Comparison of ENCODE assay signal across 8 cellular contexts in the genomic region with DNA sequence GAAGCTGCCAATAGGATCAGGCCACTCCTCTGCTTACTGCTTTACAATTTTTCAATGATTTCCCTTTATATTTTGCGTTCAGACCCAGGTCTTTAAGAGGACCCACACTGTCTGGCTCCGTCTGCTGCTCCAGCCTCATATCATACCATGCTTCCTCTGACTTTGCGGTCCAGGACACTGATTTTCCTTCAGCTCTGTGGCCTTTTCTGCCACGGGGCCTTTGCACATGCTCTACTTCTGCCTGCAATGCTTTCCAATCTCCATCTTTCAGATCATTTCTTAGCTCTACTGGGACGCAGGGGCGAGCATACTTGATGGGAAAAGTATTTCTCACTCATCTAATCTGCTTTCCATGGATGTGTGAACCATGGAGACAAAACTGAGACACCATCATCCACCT. TPM values are rescaled to one million over a fixed set of nuclear protein-coding genes. Genes with fewer than 3 reads are reported as not detected.
"Had no signal": no experiment of that assay in that cellular context is flagged by ENCODE, and none has a peak within 500 bp of the region (broad histone marks: within the 10 kb centered on the region; RNA-seq: fewer than 3 reads in every experiment).

No MANE protein-coding gene starts in this region.

- H3K36me3 ChIP-seq: HAP-1 had no signal

- H3K4me3 ChIP-seq: GM23248, HAP-1 had no signal

- H3K9me3 ChIP-seq: HAP-1 had no signal

- H3K9me3 Mint-ChIP-seq: HFFc6 had no signal

- DNase-seq: GM23248, GOT3, H7, HFFc6, KBM-7 had no signal

- H3K36me3 Mint-ChIP-seq: IgD-negative memory B cell had no signal

- H3K4me3 Mint-ChIP-seq: HFFc6, IgD-negative memory B cell had no signal

- H3K27ac Mint-ChIP-seq: HFFc6, IgD-negative memory B cell had no signal

- ATAC-seq: HepG2 had no signal

RNA-seq across cellular contexts. Expression of gene SH3GL3, which starts 23.0 kb away (rescaled TPM):
- total RNA-seq: GM23248, HepG2, HFFc6 had no signal
